31 cellular contexts compared by ENCODE assay signal in the genomic region with DNA sequence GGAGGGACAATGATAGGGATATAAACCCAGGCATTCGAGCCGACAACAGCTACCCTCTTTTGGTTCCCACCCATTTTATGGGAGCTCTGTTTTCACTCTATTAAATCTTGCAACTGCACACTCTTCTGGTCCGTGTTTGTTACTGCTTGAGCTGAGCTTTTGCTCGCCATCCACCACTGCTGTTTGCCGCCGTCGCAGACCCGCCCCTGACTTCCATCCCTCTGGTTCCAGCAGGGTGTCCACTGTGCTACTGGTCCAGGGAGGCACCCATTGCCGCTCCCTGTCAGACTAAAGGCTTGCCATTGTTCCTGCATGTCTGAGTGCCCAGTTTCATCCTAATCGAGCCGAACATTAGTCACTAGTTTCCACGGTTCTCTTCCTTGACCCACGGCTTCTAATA.
"Had no signal": no experiment of that assay in that cellular context is flagged by ENCODE, and none has a peak within 500 bp of the region (broad histone marks: within the 10 kb centered on the region; RNA-seq: fewer than 3 reads in every experiment).

No MANE protein-coding gene starts in this region.

- H3K36me3 ChIP-seq: adrenal gland, brain microvascular endothelial cell, breast epithelium, WERI-Rb-1 had no signal

- H3K27ac ChIP-seq: adrenal gland, body of pancreas, brain microvascular endothelial cell, breast epithelium, WERI-Rb-1 had no signal

- H3K9me3 ChIP-seq: adrenal gland, body of pancreas had no signal

- H3K27me3 ChIP-seq: adrenal gland, body of pancreas, brain microvascular endothelial cell, breast epithelium had no signal

- H3K4me1 ChIP-seq: adrenal gland, body of pancreas, breast epithelium had no signal

- DNase-seq: activated CD4-positive, alpha-beta memory T cell treated with anti-CD3 and anti-CD28 coated beads, Interleukin-2, amount 10 ng/mL, durations not matched to agents 7 days and 5 days; activated CD4-positive, alpha-beta T cell treated with anti-CD3 and anti-CD28 coated beads for 1 hour; activated CD4-positive, alpha-beta T cell treated with anti-CD3 and anti-CD28 coated beads for 36 hours; activated CD4-positive, alpha-beta T cell treated with anti-CD3 and anti-CD28 coated beads for 48 hours; activated CD4-positive, alpha-beta T cell treated with anti-CD3 and anti-CD28 coated beads, Interleukin-2, amount 10 ng/mL, durations not matched to agents 7 days and 5 days; activated CD4-positive, alpha-beta T cell treated with anti-CD3 and anti-CD28 coated beads, Interleukin-2, amount 50 U/mL, for 48 hours; activated CD4-positive, CD25-positive, alpha-beta regulatory T cell; activated CD8-positive, alpha-beta memory T cell treated with anti-CD3 and anti-CD28 coated beads for 24 hours; activated CD8-positive, alpha-beta memory T cell treated with anti-CD3 and anti-CD28 coated beads, Interleukin-2, amount 10 ng/mL, durations not matched to agents 7 days and 5 days; activated CD8-positive, alpha-beta memory T cell treated with anti-CD3 and anti-CD28 coated beads, Interleukin-2, amount 50 U/mL, for 48 hours; activated CD8-positive, alpha-beta T cell treated with anti-CD3 and anti-CD28 coated beads, Interleukin-2, amount 10 ng/mL, durations not matched to agents 7 days and 5 days; activated effector memory CD4-positive, alpha-beta T cell treated with Interleukin-2 at 50 U/mL for 16 hours; activated gamma-delta T cell; activated naive CD4-positive, alpha-beta T cell treated with anti-CD3 and anti-CD28 coated beads, Interleukin-2, amount 50 U/mL, for 16 hours; activated naive CD4-positive, alpha-beta T cell treated with Interleukin-2 at 50 U/mL for 16 hours; activated naive CD8-positive, alpha-beta T cell treated with anti-CD3 and anti-CD28 coated beads for 36 hours; activated T-cell treated with anti-CD3 and anti-CD28 coated beads, Interleukin-2, amount 50 U/mL, for 24 hours; activated T-cell treated with anti-CD3 and anti-CD28 coated beads, Interleukin-2, amount 50 U/mL, for 48 hours; adrenal gland; amniotic stem cell; aorta; body of pancreas; brain microvascular endothelial cell; central memory CD4-positive, alpha-beta T cell; T-helper 2 cell; T-helper 9 cell; WERI-Rb-1 had no signal

- ATAC-seq: activated CD4-positive, alpha-beta T cell treated with anti-CD3 and anti-CD28 coated beads for 36 hours; activated CD4-positive, CD25-positive, alpha-beta regulatory T cell treated with anti-CD3 and anti-CD28 coated beads, Interleukin-2, amount 50 U/mL, for 24 hours; activated CD8-positive, alpha-beta memory T cell treated with anti-CD3 and anti-CD28 coated beads, Interleukin-2, amount 10 ng/mL, durations not matched to agents 7 days and 5 days; activated CD8-positive, alpha-beta T cell treated with anti-CD3 and anti-CD28 coated beads, Interleukin-2, amount 10 ng/mL, durations not matched to agents 7 days and 5 days; activated naive CD4-positive, alpha-beta T cell treated with anti-CD3 and anti-CD28 coated beads, Interleukin-2, amount 50 U/mL, for 72 hours; body of pancreas; WTC11 had no signal

- H3K4me3 ChIP-seq: adrenal gland, body of pancreas, breast epithelium had no signal
